Comparison of ENCODE assay signal across 1 cellular context in genomic region chr2:10918661-10919414, GRCh38.
A peak's percentile ranks its signal among the peaks of the same experiment; 100 is the strongest.
TF ChIP-seq lines count a peak whose summit lies in the region.

No MANE protein-coding gene starts in this region.

TF ChIP-seq in K562, 482 proteins besides CTCF, POLR2A, EP300 and RAD21 (continued from another document and continues in another):
- TF ChIP-seq, protein P1, sequence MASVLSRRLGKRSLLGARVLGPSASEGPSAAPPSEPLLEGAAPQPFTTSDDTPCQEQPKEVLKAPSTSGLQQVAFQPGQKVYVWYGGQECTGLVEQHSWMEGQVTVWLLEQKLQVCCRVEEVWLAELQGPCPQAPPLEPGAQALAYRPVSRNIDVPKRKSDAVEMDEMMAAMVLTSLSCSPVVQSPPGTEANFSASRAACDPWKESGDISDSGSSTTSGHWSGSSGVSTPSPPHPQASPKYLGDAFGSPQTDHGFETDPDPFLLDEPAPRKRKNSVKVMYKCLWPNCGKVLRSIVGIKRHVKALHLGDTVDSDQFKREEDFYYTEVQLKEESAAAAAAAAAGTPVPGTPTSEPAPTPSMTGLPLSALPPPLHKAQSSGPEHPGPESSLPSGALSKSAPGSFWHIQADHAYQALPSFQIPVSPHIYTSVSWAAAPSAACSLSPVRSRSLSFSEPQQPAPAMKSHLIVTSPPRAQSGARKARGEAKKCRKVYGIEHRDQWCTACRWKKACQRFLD (CRISPR knock-in tag; IDR thresholded peaks at IDR 0.05) = peak; percentile 56; the same call in 1 of the 2 replicates
- TF ChIP-seq GTF2A2 (tag; IDR thresholded peaks at IDR 0.05) (no peak), MAFF (IDR thresholded peaks at IDR 0.05; ENCODE audit: low read length) (peak; percentile 35; the same call in 1 of the 2 replicates), SPI1 (IDR thresholded peaks at IDR 0.05; ENCODE audit: borderline replicate concordance, low read depth, low read length) (no peak), DPF2 (IDR thresholded peaks at IDR 0.05) (peak; percentile 73), ZEB2 (IDR thresholded peaks at IDR 0.05) (peak; percentile 76), NCOR1 (IDR thresholded peaks at IDR 0.05) (no peak), MAFG (tag; conservative IDR thresholded peaks at IDR 0.05) (peak; percentile 68), SMARCE1 (IDR thresholded peaks at IDR 0.05) (0 out of 2 replicates have a peak, but pooled peaks have one; percentile 29), PTRF (tag; IDR thresholded peaks at IDR 0.05) (no peak), ZNF584 (CRISPR knock-in tag; IDR thresholded peaks at IDR 0.05; ENCODE audit: low read depth) (0 out of 2 replicates have a peak, but pooled peaks have one; percentile 21), SOX6 (IDR thresholded peaks at IDR 0.05) (peak; percentile 48; the same call in 1 of the 2 replicates), FOXK2 (conservative IDR thresholded peaks at IDR 0.05 in 1 of 2, IDR thresholded peaks at IDR 0.05 in 1 of 2; ENCODE audit: low read depth in 2 of 2) (peak in 1 of 2 experiments; percentile 49; a peak in 1 of 4 replicates), DMBX1 (CRISPR knock-in tag; IDR thresholded peaks at IDR 0.05; ENCODE audit: borderline replicate concordance) (no peak), SMC3 (conservative IDR thresholded peaks at IDR 0.05; ENCODE audit: insufficient read depth, low read depth, low read length) (no peak), AFF4 (CRISPR knock-in tag; IDR thresholded peaks at IDR 0.05) (no peak), SIN3B (IDR thresholded peaks at IDR 0.05; ENCODE audit: low read depth) (no peak), TAL1 (IDR thresholded peaks at IDR 0.05) (peak; percentile 45; the same call in 1 of the 2 replicates), RCOR1 (IDR thresholded peaks at IDR 0.05; ENCODE audit: borderline replicate concordance in 1 of 2, low read depth in 2 of 2, low read length in 2 of 2) (peak in 1 of 2 experiments; percentile 36; a peak in 1 of 4 replicates), ZBTB12 (CRISPR knock-in tag; IDR thresholded peaks at IDR 0.05) (no peak), TCF3 (CRISPR knock-in tag; IDR thresholded peaks at IDR 0.05) (peak; percentile 57), FOSL1 (tag; conservative IDR thresholded peaks at IDR 0.05) (peak; percentile 61), TEAD4 (IDR thresholded peaks at IDR 0.05; ENCODE audit: low read length) (peak; percentile 68), TEAD4 (CRISPR knock-in tag; IDR thresholded peaks at IDR 0.05; ENCODE audit: borderline replicate concordance) (no peak), IRF1 (CRISPR knock-in tag; IDR thresholded peaks at IDR 0.05; ENCODE audit: borderline replicate concordance) (no peak), KAT8 (IDR thresholded peaks at IDR 0.05; ENCODE audit: low read depth) (no peak), ZSCAN32 (CRISPR knock-in tag; IDR thresholded peaks at IDR 0.05) (0 out of 2 replicates have a peak, but pooled peaks have one; percentile 25), ZNF57 (CRISPR knock-in tag; IDR thresholded peaks at IDR 0.05) (no peak), MAFK (IDR thresholded peaks at IDR 0.05; ENCODE audit: low read length) (peak; percentile 19; the same call in 1 of the 2 replicates), NR3C1 (CRISPR knock-in tag; IDR thresholded peaks at IDR 0.05) (no peak), CTBP1 (IDR thresholded peaks at IDR 0.05; ENCODE audit: borderline replicate concordance) (0 out of 2 replicates have a peak, but pooled peaks have one; percentile 70), SNAPC5 (CRISPR knock-in tag; IDR thresholded peaks at IDR 0.05) (no peak), JUND (IDR thresholded peaks at IDR 0.05; ENCODE audit: borderline replicate concordance, low read depth, low read length) (0 out of 2 replicates have a peak, but pooled peaks have one; percentile 8), JUND (tag; IDR thresholded peaks at IDR 0.05; ENCODE audit: borderline replicate concordance, low read depth, low read length) (peak; percentile 23; the same call in 1 of the 3 replicates), ZNF134 (CRISPR knock-in tag; conservative IDR thresholded peaks at IDR 0.05) (no peak), CC2D1A (IDR thresholded peaks at IDR 0.05) (no peak), TCFL5 (CRISPR knock-in tag; conservative IDR thresholded peaks at IDR 0.05) (no peak), HBP1 (CRISPR knock-in tag; IDR thresholded peaks at IDR 0.05) (no peak), RBM25 (IDR thresholded peaks at IDR 0.05; ENCODE audit: low read depth, low read length, severe bottlenecking) (no peak), KDM1A (IDR thresholded peaks at IDR 0.05) (0 out of 4 replicates have a peak, but pooled peaks of 1 of the 2 experiments have one; percentile 16), NR4A1 (CRISPR knock-in tag; IDR thresholded peaks at IDR 0.05) (peak; percentile 45; the same call in 1 of the 2 replicates), NR4A1 (tag; IDR thresholded peaks at IDR 0.05) (no peak), CSDE1 (IDR thresholded peaks at IDR 0.05) (no peak), CREBBP (IDR thresholded peaks at IDR 0.05; ENCODE audit: low read depth, low read length) (no peak), KHSRP (IDR thresholded peaks at IDR 0.05) (no peak), NCOA4 (IDR thresholded peaks at IDR 0.05; ENCODE audit: partially characterized antibody) (no peak), TEAD2 (tag; IDR thresholded peaks at IDR 0.05) (no peak), ZNF316 (IDR thresholded peaks at IDR 0.05) (peak; percentile 60), HDAC6 (IDR thresholded peaks at IDR 0.05; ENCODE audit: low read depth, low read length) (no peak), NFIC (IDR thresholded peaks at IDR 0.05) (peak; percentile 85), MTA1 (IDR thresholded peaks at IDR 0.05; ENCODE audit: borderline replicate concordance) (no peak), BHLHE40 (IDR thresholded peaks at IDR 0.05; ENCODE audit: low read length) (peak; percentile 88), SMARCA4 (IDR thresholded peaks at IDR 0.05) (peak; percentile 57; the same call in 1 of the 2 replicates)
- TF ChIP-seq, protein P2, sequence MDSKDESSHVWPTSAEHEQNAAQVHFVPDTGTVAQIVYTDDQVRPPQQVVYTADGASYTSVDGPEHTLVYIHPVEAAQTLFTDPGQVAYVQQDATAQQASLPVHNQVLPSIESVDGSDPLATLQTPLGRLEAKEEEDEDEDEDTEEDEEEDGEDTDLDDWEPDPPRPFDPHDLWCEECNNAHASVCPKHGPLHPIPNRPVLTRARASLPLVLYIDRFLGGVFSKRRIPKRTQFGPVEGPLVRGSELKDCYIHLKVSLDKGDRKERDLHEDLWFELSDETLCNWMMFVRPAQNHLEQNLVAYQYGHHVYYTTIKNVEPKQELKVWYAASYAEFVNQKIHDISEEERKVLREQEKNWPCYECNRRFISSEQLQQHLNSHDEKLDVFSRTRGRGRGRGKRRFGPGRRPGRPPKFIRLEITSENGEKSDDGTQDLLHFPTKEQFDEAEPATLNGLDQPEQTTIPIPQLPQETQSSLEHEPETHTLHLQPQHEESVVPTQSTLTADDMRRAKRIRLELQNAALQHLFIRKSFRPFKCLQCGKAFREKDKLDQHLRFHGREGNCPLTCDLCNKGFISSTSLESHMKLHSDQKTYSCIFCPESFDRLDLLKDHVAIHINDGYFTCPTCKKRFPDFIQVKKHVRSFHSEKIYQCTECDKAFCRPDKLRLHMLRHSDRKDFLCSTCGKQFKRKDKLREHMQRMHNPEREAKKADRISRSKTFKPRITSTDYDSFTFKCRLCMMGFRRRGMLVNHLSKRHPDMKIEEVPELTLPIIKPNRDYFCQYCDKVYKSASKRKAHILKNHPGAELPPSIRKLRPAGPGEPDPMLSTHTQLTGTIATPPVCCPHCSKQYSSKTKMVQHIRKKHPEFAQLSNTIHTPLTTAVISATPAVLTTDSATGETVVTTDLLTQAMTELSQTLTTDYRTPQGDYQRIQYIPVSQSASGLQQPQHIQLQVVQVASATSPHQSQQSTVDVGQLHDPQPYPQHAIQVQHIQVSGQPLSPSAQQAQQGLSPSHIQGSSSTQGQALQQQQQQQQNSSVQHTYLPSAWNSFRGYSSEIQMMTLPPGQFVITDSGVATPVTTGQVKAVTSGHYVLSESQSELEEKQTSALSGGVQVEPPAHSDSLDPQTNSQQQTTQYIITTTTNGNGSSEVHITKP (IDR thresholded peaks at IDR 0.05; ENCODE audit: partially characterized antibody) = peak; percentile 86
- TF ChIP-seq, protein P3, sequence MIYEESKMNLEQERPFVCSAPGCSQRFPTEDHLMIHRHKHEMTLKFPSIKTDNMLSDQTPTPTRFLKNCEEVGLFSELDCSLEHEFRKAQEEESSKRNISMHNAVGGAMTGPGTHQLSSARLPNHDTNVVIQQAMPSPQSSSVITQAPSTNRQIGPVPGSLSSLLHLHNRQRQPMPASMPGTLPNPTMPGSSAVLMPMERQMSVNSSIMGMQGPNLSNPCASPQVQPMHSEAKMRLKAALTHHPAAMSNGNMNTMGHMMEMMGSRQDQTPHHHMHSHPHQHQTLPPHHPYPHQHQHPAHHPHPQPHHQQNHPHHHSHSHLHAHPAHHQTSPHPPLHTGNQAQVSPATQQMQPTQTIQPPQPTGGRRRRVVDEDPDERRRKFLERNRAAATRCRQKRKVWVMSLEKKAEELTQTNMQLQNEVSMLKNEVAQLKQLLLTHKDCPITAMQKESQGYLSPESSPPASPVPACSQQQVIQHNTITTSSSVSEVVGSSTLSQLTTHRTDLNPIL (CRISPR knock-in tag; IDR thresholded peaks at IDR 0.05) = no peak
- TF ChIP-seq, protein P4, sequence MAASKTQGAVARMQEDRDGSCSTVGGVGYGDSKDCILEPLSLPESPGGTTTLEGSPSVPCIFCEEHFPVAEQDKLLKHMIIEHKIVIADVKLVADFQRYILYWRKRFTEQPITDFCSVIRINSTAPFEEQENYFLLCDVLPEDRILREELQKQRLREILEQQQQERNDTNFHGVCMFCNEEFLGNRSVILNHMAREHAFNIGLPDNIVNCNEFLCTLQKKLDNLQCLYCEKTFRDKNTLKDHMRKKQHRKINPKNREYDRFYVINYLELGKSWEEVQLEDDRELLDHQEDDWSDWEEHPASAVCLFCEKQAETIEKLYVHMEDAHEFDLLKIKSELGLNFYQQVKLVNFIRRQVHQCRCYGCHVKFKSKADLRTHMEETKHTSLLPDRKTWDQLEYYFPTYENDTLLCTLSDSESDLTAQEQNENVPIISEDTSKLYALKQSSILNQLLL (CRISPR knock-in tag; IDR thresholded peaks at IDR 0.05; ENCODE audit: borderline replicate concordance) = no peak
- TF ChIP-seq, protein P5, sequence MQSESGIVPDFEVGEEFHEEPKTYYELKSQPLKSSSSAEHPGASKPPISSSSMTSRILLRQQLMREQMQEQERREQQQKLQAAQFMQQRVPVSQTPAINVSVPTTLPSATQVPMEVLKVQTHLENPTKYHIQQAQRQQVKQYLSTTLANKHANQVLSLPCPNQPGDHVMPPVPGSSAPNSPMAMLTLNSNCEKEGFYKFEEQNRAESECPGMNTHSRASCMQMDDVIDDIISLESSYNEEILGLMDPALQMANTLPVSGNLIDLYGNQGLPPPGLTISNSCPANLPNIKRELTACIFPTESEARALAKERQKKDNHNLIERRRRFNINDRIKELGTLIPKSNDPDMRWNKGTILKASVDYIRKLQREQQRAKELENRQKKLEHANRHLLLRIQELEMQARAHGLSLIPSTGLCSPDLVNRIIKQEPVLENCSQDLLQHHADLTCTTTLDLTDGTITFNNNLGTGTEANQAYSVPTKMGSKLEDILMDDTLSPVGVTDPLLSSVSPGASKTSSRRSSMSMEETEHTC (IDR thresholded peaks at IDR 0.05) = peak; percentile 77; the same call in 1 of the 2 replicates
